In genomic region chr10:11757452-11757819, GRCh38 we compare ENCODE assay signal across 8 cellular contexts. TPM values are rescaled to one million over a fixed set of nuclear protein-coding genes. Genes with fewer than 3 reads are reported as not detected.
DNase-seq lines count a peak whose midpoint lies in the region; ATAC-seq and TF ChIP-seq lines count a peak whose summit lies in the region.

No MANE protein-coding gene starts in this region.

- H3K9me2 ChIP-seq in OCI-LY7 (ENCODE audit: insufficient read depth, low read length) = no peaks in the 10 kb centered on the region

- no peaks in the 10 kb centered on the region for H3K27me3 ChIP-seq in gastrocnemius medialis

- H3K4me2 ChIP-seq in OCI-LY7 (ENCODE audit: low read length) = no peak overlapping the region

- peak; percentile 49 for DNase-seq in HFF-Myc (ENCODE audit: extremely low read depth, low read depth)
- DNase-seq in OCI-LY7 (ENCODE audit: low spot score) = no peak
- DNase-seq in foreskin fibroblast = peak; percentile 90 to 95
- DNase-seq in gastrocnemius medialis = peak; percentile 74 to 80
- DNase-seq in activated effector memory CD4-positive, alpha-beta T cell treated with anti-CD3 and anti-CD28 coated beads, Interleukin-2, amount 50 U/mL, for 16 hours = no peak
- no peak for DNase-seq in dedifferentiated amniotic fluid mesenchymal stem cell (ENCODE audit: extremely low spot score)

- TF ChIP-seq CTCF in HFF-Myc (IDR thresholded peaks at IDR 0.05; ENCODE audit: low read depth, low read length, missing control alignments) (no peak), OCI-LY7 (conservative IDR thresholded peaks at IDR 0.05; ENCODE audit: low read length) (no peak), foreskin fibroblast (IDR thresholded peaks at IDR 0.05; ENCODE audit: low read depth, low read length) (no peak), gastrocnemius medialis (IDR thresholded peaks at IDR 0.05 in 4 of 5, conservative IDR thresholded peaks at IDR 0.05 in 1 of 5) (no peak)

- H3K27ac ChIP-seq in OCI-LY7 (ENCODE audit: low read depth, low read length, poor library complexity, severe bottlenecking) = no peak overlapping the region
- peak overlapping the region; percentile 71 to 92 (median 78) for H3K27ac ChIP-seq in gastrocnemius medialis

- H3K4me1 ChIP-seq in OCI-LY7 (ENCODE audit: insufficient read depth, low read length, poor library complexity, severe bottlenecking) = peaks cover 6% of the 10 kb centered on the region
- H3K4me1 ChIP-seq in gastrocnemius medialis = peaks cover 44 to 46% of the 10 kb centered on the region in 2 donors

- CTCF ChIA-PET in OCI-LY7 (lab: Charles Lee; ENCODE audit: unreplicated experiment) = interaction anchor here (1.6 kb wide), 1 partner anchor 243 kb away, joined by 7 read pairs; no protein-coding TSS in a partner anchor

- POLR2A ChIA-PET in OCI-LY7 (lab: Charles Lee) = interaction anchor here (0.6 to 1.3 kb wide), 5 partner anchors 14 to 534 kb away, joined by 3 to 4 read pairs (median 3); no protein-coding TSS in a partner anchor

- H4K20me1 ChIP-seq in OCI-LY7 (ENCODE audit: insufficient read depth, low read length) = no peaks in the 10 kb centered on the region

- BruUV-seq in OCI-LY7 (replicated peaks; lab: Mats Ljungman, UMichigan) = no TSS peak

- in situ Hi-C loops in gastrocnemius medialis (cut with MboI; ENCODE audit: low sequenced_read_pairs in 4 of 4) = loop anchor here in 3 of 4 donors (5.0 to 10.0 kb wide), 2 partner anchors 240 to 243 kb away; no protein-coding TSS in a partner anchor

- H3K36me3 ChIP-seq in OCI-LY7 (ENCODE audit: insufficient read depth, low read length) = no peaks in the 10 kb centered on the region
- H3K36me3 ChIP-seq in gastrocnemius medialis = peaks cover under 1 to 38% of the 10 kb centered on the region in 2 donors

- no peaks in the 10 kb centered on the region for H3K9me3 ChIP-seq in OCI-LY7 (ENCODE audit: low read length)
- H3K9me3 ChIP-seq in gastrocnemius medialis = no peaks in the 10 kb centered on the region

- TF ChIP-seq POLR2A in gastrocnemius medialis (IDR thresholded peaks at IDR 0.05) = no peak

- H3K4me3 ChIP-seq in HFF-Myc (replicated peaks; ENCODE audit: low read depth, low read length) = no peak overlapping the region
- H3K4me3 ChIP-seq in OCI-LY7 (ENCODE audit: low read depth, low read length, poor library complexity, severe bottlenecking) = no peak overlapping the region
- no peak overlapping the region for H3K4me3 ChIP-seq in foreskin fibroblast (ENCODE audit: low read depth in 1 of 2, low read length in 2 of 2)
- no peak overlapping the region for H3K4me3 ChIP-seq in gastrocnemius medialis

- no peaks in the 10 kb centered on the region for H3K79me2 ChIP-seq in OCI-LY7 (ENCODE audit: insufficient read depth, low read depth, low read length)

- peak; percentile 73 for ATAC-seq in gastrocnemius medialis
- no peak for ATAC-seq in HG02642 (IDR thresholded peaks at IDR 0.05; ENCODE audit: poor library complexity, unreplicated experiment)
- no peak for ATAC-seq in HG03025 (IDR thresholded peaks at IDR 0.05; ENCODE audit: low FRiP score, unreplicated experiment)

- intact Hi-C loops in OCI-LY7 (cut with micrococcal nuclease; ENCODE audit: unreplicated experiment) (no loop called here), gastrocnemius medialis (cut with DNase I; ENCODE audit: low total_unique reads) (loop anchor here (10.0 kb wide), 1 partner anchor 437 kb away; the partner anchor contains the start of genes CDC123 and NUDT5)

- peak overlapping the region; percentile 82; the same call in 1 of the 2 replicates for H2AFZ ChIP-seq in OCI-LY7 (ENCODE audit: low read length)

RNA-seq across cellular contexts. Expression of gene ECHDC3, which starts 15.3 kb away (rescaled TPM):
- total RNA-seq in OCI-LY7 (2014; rRNA removed; shearing (Covaris generic)) = 0.26 TPM in 1 of 2 replicates, not detected in the other
- total RNA-seq in OCI-LY7 (2022) = not detected in 2 replicates
- total RNA-seq in gastrocnemius medialis = 100 to 1,000 TPM; 465 to 605 (median 490) TPM

Comparison
In these comparisons a context has a peak if more than half of its experiments do, and no peak if none do; other contexts are left out.
1. DNase-seq: peak in HFF-Myc (single experiment), foreskin fibroblast (2 of 2) and gastrocnemius medialis (2 of 2); none in OCI-LY7 (single experiment), activated effector memory CD4-positive, alpha-beta T cell treated with anti-CD3 and anti-CD28 coated beads, Interleukin-2, amount 50 U/mL, for 16 hours (single experiment) and dedifferentiated amniotic fluid mesenchymal stem cell (single experiment).
2. ATAC-seq: peak in gastrocnemius medialis (2 of 2); none in HG02642 (single experiment) and HG03025 (single experiment).
3. RNA of gene ECHDC3, which starts 15.3 kb away (total RNA-seq): 465 to 605 TPM in gastrocnemius medialis; 0.26 TPM in OCI-LY7; every median in the first group is over 100 times any median in the second.